9 cellular contexts compared by ENCODE assay signal in genomic region chr5:157915638-157916037, GRCh38. TPM values are rescaled to one million over a fixed set of nuclear protein-coding genes. Genes with fewer than 3 reads are reported as not detected.
DNase-seq lines count a peak whose midpoint lies in the region; ATAC-seq and TF ChIP-seq lines count a peak whose summit lies in the region.
"Had no signal": no experiment of that assay in that cellular context is flagged by ENCODE, and none has a peak within 500 bp of the region (broad histone marks: within the 10 kb centered on the region; RNA-seq: fewer than 3 reads in every experiment).

No MANE protein-coding gene starts in this region.

- H3K36me3 ChIP-seq in liver (ENCODE audit: control insufficient read depth in 4 of 4, insufficient read depth in 3 of 4, low read depth in 1 of 4, low read length in 3 of 4) (no peaks in the 10 kb centered on the region), tibial artery (no peaks in the 10 kb centered on the region)

- TF ChIP-seq CTCF in liver (IDR thresholded peaks at IDR 0.05; ENCODE audit: low read depth, low read length, missing input control) (peak; percentile 8), tibial artery (IDR thresholded peaks at IDR 0.05) (no peak)

- H3K4me3 ChIP-seq in liver (ENCODE audit: low read depth in 1 of 3, low read length in 3 of 3) = no peak overlapping the region
- no peak overlapping the region for H3K4me3 ChIP-seq in tibial artery

- H3K27ac Mint-ChIP-seq in activated T-cell treated with anti-CD3 and anti-CD28 coated beads, Interleukin-2, amount 50 U/mL, for 72 hours = no peak overlapping the region
- H3K27ac Mint-ChIP-seq: activated naive CD8-positive, alpha-beta T cell treated with anti-CD3 and anti-CD28 coated beads, Interleukin-2, amount 10 ng/mL, durations not matched to agents 7 days and 5 days had no signal

- no peak overlapping the region for H3K4me3 Mint-ChIP-seq in activated T-cell treated with anti-CD3 and anti-CD28 coated beads, Interleukin-2, amount 50 U/mL, for 72 hours
- H3K4me3 Mint-ChIP-seq: activated naive CD8-positive, alpha-beta T cell treated with anti-CD3 and anti-CD28 coated beads, Interleukin-2, amount 10 ng/mL, durations not matched to agents 7 days and 5 days had no signal

- TF ChIP-seq RAD21 in liver (IDR thresholded peaks at IDR 0.05) = peak; percentile 33 to 70

- H3K27me3 ChIP-seq in liver (ENCODE audit: control insufficient read depth in 4 of 4, insufficient read depth in 4 of 4, low read length in 3 of 4) (no peaks in the 10 kb centered on the region), tibial artery (no peaks in the 10 kb centered on the region)

- WGBS in liver = 18% methylated on average over 4 of the region's 4 CpGs

- intact Hi-C loops in tibial artery (cut with DNase I; ENCODE audit: low total_unique reads) = no loop called here

- H3K4me1 Mint-ChIP-seq in activated T-cell treated with anti-CD3 and anti-CD28 coated beads, Interleukin-2, amount 50 U/mL, for 72 hours (ENCODE audit: low read depth) = peaks cover 33% of the 10 kb centered on the region

- no peaks in the 10 kb centered on the region for H3K36me3 Mint-ChIP-seq in activated T-cell treated with anti-CD3 and anti-CD28 coated beads, Interleukin-2, amount 50 U/mL, for 72 hours (ENCODE audit: insufficient read depth in 2 of 2)
- H3K36me3 Mint-ChIP-seq: activated naive CD8-positive, alpha-beta T cell treated with anti-CD3 and anti-CD28 coated beads, Interleukin-2, amount 10 ng/mL, durations not matched to agents 7 days and 5 days had no signal

- H3K9ac ChIP-seq in liver (ENCODE audit: low read depth in 1 of 2, low read length in 2 of 2) = no peak overlapping the region

- H3K27ac ChIP-seq in liver (ENCODE audit: low read depth in 1 of 2, low read length in 2 of 2) (no peak overlapping the region), tibial artery (peak overlapping the region; percentile 5 to 8)

- no peaks in the 10 kb centered on the region for H3K9me3 Mint-ChIP-seq in activated T-cell treated with anti-CD3 and anti-CD28 coated beads, Interleukin-2, amount 50 U/mL, for 72 hours
- H3K9me3 Mint-ChIP-seq: activated naive CD8-positive, alpha-beta T cell treated with anti-CD3 and anti-CD28 coated beads, Interleukin-2, amount 10 ng/mL, durations not matched to agents 7 days and 5 days had no signal

- DNase-seq in NCI-H345 treated with DMSO at 0.1 percent for 48 hours (lab: John Stamatoyannopoulos, UW; ENCODE audit: unreplicated experiment) (peak; percentile 70), cerebellar nuclear complex (lab: John Stamatoyannopoulos, UW) (peak; percentile 42 to 83), tibial artery (peak; percentile 72 to 88)
- DNase-seq in activated T-cell treated with anti-CD3 and anti-CD28 coated beads, Interleukin-2, amount 50 U/mL, for 72 hours = no peak
- no peak for DNase-seq in activated CD4-positive, CD25-positive, alpha-beta regulatory T cell (lab: John Stamatoyannopoulos, UW)
- DNase-seq in stimulated activated naive CD8-positive, alpha-beta T cell treated with anti-CD3 and anti-CD28 coated beads, Interleukin-15, Interleukin-2, amounts not matched to agents 100 U/mL and 50 U/mL, for 24 hours = no peak
- DNase-seq: activated naive CD8-positive, alpha-beta T cell treated with anti-CD3 and anti-CD28 coated beads, Interleukin-2, amount 10 ng/mL, durations not matched to agents 7 days and 5 days had no signal

- no peak for ATAC-seq in HG03520 (IDR thresholded peaks at IDR 0.05; ENCODE audit: unreplicated experiment)
- ATAC-seq in activated T-cell treated with anti-CD3 and anti-CD28 coated beads, Interleukin-2, amount 50 U/mL, for 72 hours (replicated peaks in 1 of 2) = no peak
- no peak for ATAC-seq in stimulated activated naive CD8-positive, alpha-beta T cell treated with anti-CD3 and anti-CD28 coated beads, Interleukin-15, Interleukin-2, amounts not matched to agents 100 U/mL and 50 U/mL, for 24 hours

- H3K4me1 ChIP-seq in liver (ENCODE audit: control insufficient read depth in 4 of 4, insufficient read depth in 4 of 4, low read length in 3 of 4) (peaks cover 2 to 27% (median 19%) of the 10 kb centered on the region in 4 donors), tibial artery (peaks cover 0 to 24% (median 16%) of the 10 kb centered on the region in 4 donors)

- H3K27me3 Mint-ChIP-seq in activated T-cell treated with anti-CD3 and anti-CD28 coated beads, Interleukin-2, amount 50 U/mL, for 72 hours (ENCODE audit: low read depth) = no peaks in the 10 kb centered on the region

- H3K9me3 ChIP-seq in liver (ENCODE audit: control insufficient read depth in 4 of 4, low read length in 3 of 4) (no peaks in the 10 kb centered on the region), tibial artery (no peaks in the 10 kb centered on the region)

TF ChIP-seq in liver, 16 proteins besides CTCF, POLR2A, EP300 and RAD21:
- TF ChIP-seq SP1 (IDR thresholded peaks at IDR 0.05) (peak; percentile 58), REST (IDR thresholded peaks at IDR 0.05) (peak; percentile 20), NR2F2 (IDR thresholded peaks at IDR 0.05) (no peak), ATF3 (IDR thresholded peaks at IDR 0.05) (no peak), RXRA (IDR thresholded peaks at IDR 0.05) (peak; percentile 42 to 49), MAX (IDR thresholded peaks at IDR 0.05) (peak; percentile 28), HNF4A (conservative IDR thresholded peaks at IDR 0.05) (peak; percentile 50), FOXA1 (IDR thresholded peaks at IDR 0.05) (peak; percentile 71), TAF1 (conservative IDR thresholded peaks at IDR 0.05) (no peak), FOXA2 (IDR thresholded peaks at IDR 0.05) (peak; percentile 52), JUND (IDR thresholded peaks at IDR 0.05) (peak in 1 of 2 donors; percentile 36), YY1 (IDR thresholded peaks at IDR 0.05) (peak; percentile 42), HNF4G (IDR thresholded peaks at IDR 0.05) (peak; percentile 34), ZBTB33 (IDR thresholded peaks at IDR 0.05) (peak; percentile 29), GABPA (IDR thresholded peaks at IDR 0.05 in 1 of 2, conservative IDR thresholded peaks at IDR 0.05 in 1 of 2) (no peak), EGR1 (IDR thresholded peaks at IDR 0.05; ENCODE audit: low read depth in 2 of 2) (no peak)

RNA-seq across cellular contexts. Expression of gene CLINT1, which starts 56.7 kb away (rescaled TPM):
- total RNA-seq in liver = 100 to 1,000 TPM in 1 of 2 donors, 10 to 100 TPM in 1; 94.3 to 115 TPM
- 10 to 100 TPM; 34.8 to 42.4 TPM for polyA plus RNA-seq in liver
- total RNA-seq in activated T-cell treated with anti-CD3 and anti-CD28 coated beads, Interleukin-2, amount 50 U/mL, for 72 hours = 10 to 100 TPM; 60.7 to 66.0 TPM

Comparison
In these comparisons a context has a peak if more than half of its experiments do, and no peak if none do; other contexts are left out.
1. DNase-seq: peak in NCI-H345 treated with DMSO at 0.1 percent for 48 hours (single experiment), cerebellar nuclear complex (2 of 2) and tibial artery (2 of 2); none in activated T-cell treated with anti-CD3 and anti-CD28 coated beads, Interleukin-2, amount 50 U/mL, for 72 hours (0 of 2), activated CD4-positive, CD25-positive, alpha-beta regulatory T cell (0 of 4) and stimulated activated naive CD8-positive, alpha-beta T cell treated with anti-CD3 and anti-CD28 coated beads, Interleukin-15, Interleukin-2, amounts not matched to agents 100 U/mL and 50 U/mL, for 24 hours (single experiment).
2. H3K27ac ChIP-seq: peak in tibial artery (2 of 2); none in liver (0 of 2).